ENCODE assay signal across 8 cellular contexts in genomic region chr9:95127249-95128176, GRCh38.
DNase-seq lines count a peak whose midpoint lies in the region; ATAC-seq and TF ChIP-seq lines count a peak whose summit lies in the region.

No MANE protein-coding gene starts in this region.

- DNase-seq in ELR (ENCODE audit: low read depth) = peak; percentile 84
- peak; percentile 84 for DNase-seq in RKO (ENCODE audit: low spot score)
- DNase-seq in fibroblast of the aortic adventitia (ENCODE audit: low read depth) = peak; percentile 73
- peak; percentile 74 for DNase-seq in natural killer cell treated with Interleukin-12 subunit alpha and Interleukin-12 subunit beta and Interleukin-15 and Interleukin-18, amount 100 ng/mL, for 72 hours (ENCODE audit: low spot score)
- peak; percentile 60 to 81 for DNase-seq in stimulated activated effector memory CD8-positive, alpha-beta T cell treated with anti-CD3 and anti-CD28 coated beads, Interleukin-12 subunit alpha, Interleukin-12 subunit beta, amount 100 ng/mL, for 72 hours (ENCODE audit: low spot score in 2 of 2)

- H3K9me3 Mint-ChIP-seq in activated T-helper 17 cell treated with anti-CD3 and anti-CD28 coated beads, Interleukin-2, amount 50 U/mL, for 72 hours = no peaks in the 10 kb centered on the region
- no peaks in the 10 kb centered on the region for H3K9me3 Mint-ChIP-seq in natural killer cell treated with Interleukin-12 subunit alpha and Interleukin-12 subunit beta and Interleukin-15 and Interleukin-18, amount 100 ng/mL, for 72 hours
- no peaks in the 10 kb centered on the region for H3K9me3 Mint-ChIP-seq in stimulated activated effector memory CD8-positive, alpha-beta T cell treated with anti-CD3 and anti-CD28 coated beads, Interleukin-12 subunit alpha, Interleukin-12 subunit beta, amount 100 ng/mL, for 72 hours

- H3K4me1 Mint-ChIP-seq in activated T-helper 17 cell treated with anti-CD3 and anti-CD28 coated beads, Interleukin-2, amount 50 U/mL, for 72 hours = no peaks in the 10 kb centered on the region
- peaks cover 0 to 4% of the 10 kb centered on the region in 2 donors for H3K4me1 Mint-ChIP-seq in natural killer cell treated with Interleukin-12 subunit alpha and Interleukin-12 subunit beta and Interleukin-15 and Interleukin-18, amount 100 ng/mL, for 72 hours (ENCODE audit: low read depth in 2 of 2)
- H3K4me1 Mint-ChIP-seq in stimulated activated effector memory CD8-positive, alpha-beta T cell treated with anti-CD3 and anti-CD28 coated beads, Interleukin-12 subunit alpha, Interleukin-12 subunit beta, amount 100 ng/mL, for 72 hours = no peaks in the 10 kb centered on the region

- H3K27me3 Mint-ChIP-seq in activated T-helper 17 cell treated with anti-CD3 and anti-CD28 coated beads, Interleukin-2, amount 50 U/mL, for 72 hours = no peaks in the 10 kb centered on the region
- no peaks in the 10 kb centered on the region for H3K27me3 Mint-ChIP-seq in natural killer cell treated with Interleukin-12 subunit alpha and Interleukin-12 subunit beta and Interleukin-15 and Interleukin-18, amount 100 ng/mL, for 72 hours

- ATAC-seq in HG03108 (IDR thresholded peaks at IDR 0.05; ENCODE audit: unreplicated experiment) (peak; percentile 66), HG03460 (IDR thresholded peaks at IDR 0.05; ENCODE audit: unreplicated experiment) (no peak)
- peak; percentile 92 for ATAC-seq in activated T-helper 17 cell treated with anti-CD3 and anti-CD28 coated beads, Interleukin-2, amount 50 U/mL, for 72 hours (replicated peaks)
- peak; percentile 85 to 88 for ATAC-seq in natural killer cell treated with Interleukin-12 subunit alpha and Interleukin-12 subunit beta and Interleukin-15 and Interleukin-18, amount 100 ng/mL, for 72 hours
- ATAC-seq in stimulated activated effector memory CD8-positive, alpha-beta T cell treated with anti-CD3 and anti-CD28 coated beads, Interleukin-12 subunit alpha, Interleukin-12 subunit beta, amount 100 ng/mL, for 72 hours = peak; percentile 91

- no peak overlapping the region for H3K27ac Mint-ChIP-seq in activated T-helper 17 cell treated with anti-CD3 and anti-CD28 coated beads, Interleukin-2, amount 50 U/mL, for 72 hours
- H3K27ac Mint-ChIP-seq in natural killer cell treated with Interleukin-12 subunit alpha and Interleukin-12 subunit beta and Interleukin-15 and Interleukin-18, amount 100 ng/mL, for 72 hours = no peak overlapping the region
- H3K27ac Mint-ChIP-seq in stimulated activated effector memory CD8-positive, alpha-beta T cell treated with anti-CD3 and anti-CD28 coated beads, Interleukin-12 subunit alpha, Interleukin-12 subunit beta, amount 100 ng/mL, for 72 hours = no peak overlapping the region

- H3K4me3 Mint-ChIP-seq in activated T-helper 17 cell treated with anti-CD3 and anti-CD28 coated beads, Interleukin-2, amount 50 U/mL, for 72 hours = no peak overlapping the region
- no peak overlapping the region for H3K4me3 Mint-ChIP-seq in natural killer cell treated with Interleukin-12 subunit alpha and Interleukin-12 subunit beta and Interleukin-15 and Interleukin-18, amount 100 ng/mL, for 72 hours
- H3K4me3 Mint-ChIP-seq in stimulated activated effector memory CD8-positive, alpha-beta T cell treated with anti-CD3 and anti-CD28 coated beads, Interleukin-12 subunit alpha, Interleukin-12 subunit beta, amount 100 ng/mL, for 72 hours = no peak overlapping the region

- TF ChIP-seq CTCF in fibroblast of the aortic adventitia (IDR thresholded peaks at IDR 0.05; ENCODE audit: insufficient read depth, low read length) = peak; percentile 98

- H3K4me3 ChIP-seq in fibroblast of the aortic adventitia (ENCODE audit: low read depth, low read length) = peak overlapping the region; percentile 62

- peaks cover 8% of the 10 kb centered on the region for H3K36me3 Mint-ChIP-seq in activated T-helper 17 cell treated with anti-CD3 and anti-CD28 coated beads, Interleukin-2, amount 50 U/mL, for 72 hours (ENCODE audit: low read depth)
- no peaks in the 10 kb centered on the region for H3K36me3 Mint-ChIP-seq in natural killer cell treated with Interleukin-12 subunit alpha and Interleukin-12 subunit beta and Interleukin-15 and Interleukin-18, amount 100 ng/mL, for 72 hours
- peaks cover 6% of the 10 kb centered on the region for H3K36me3 Mint-ChIP-seq in stimulated activated effector memory CD8-positive, alpha-beta T cell treated with anti-CD3 and anti-CD28 coated beads, Interleukin-12 subunit alpha, Interleukin-12 subunit beta, amount 100 ng/mL, for 72 hours
